16 cellular contexts compared by ENCODE assay signal in genomic region chr16:85207357-85207921, GRCh38.
A peak's percentile ranks its signal among the peaks of the same experiment; 100 is the strongest.
DNase-seq lines count a peak whose midpoint lies in the region; ATAC-seq and TF ChIP-seq lines count a peak whose summit lies in the region.
"Had no signal": no experiment of that assay in that cellular context is flagged by ENCODE, and none has a peak within 500 bp of the region (broad histone marks: within the 10 kb centered on the region; RNA-seq: fewer than 3 reads in every experiment).

No MANE protein-coding gene starts in this region.

- no peak for TF ChIP-seq CTCF in heart right ventricle (IDR thresholded peaks at IDR 0.05)
- TF ChIP-seq CTCF in right atrium auricular region (IDR thresholded peaks at IDR 0.05), result no peak

- H3K9ac ChIP-seq in trophoblast cell (ENCODE audit: low read length), result no peak overlapping the region

- no peak overlapping the region for H3K4ac ChIP-seq in trophoblast cell (ENCODE audit: low read depth, low read length)

- intact Hi-C loops in heart right ventricle (cut with DNase I) (loop anchor here in 1 of 10 donors (1.0 kb wide), 1 partner anchor 13 kb away; no protein-coding TSS in a partner anchor), left cardiac atrium (cut with DNase I) (no loop called here), aorta (cut with DNase I) (no loop called here)

- 77 to 81% methylated on average over 24 of the region's 24 CpGs for WGBS in heart right ventricle, 2 donors
- WGBS in trophoblast cell (ENCODE audit: extremely low coverage, insufficient coverage, insufficient read length), result no CpG with 5 or more reads among the region's 24 CpGs
- 77 to 78% methylated on average over 24 of the region's 24 CpGs for WGBS in aorta, 2 donors

- no peak overlapping the region for H4K8ac ChIP-seq in trophoblast cell (ENCODE audit: low read depth, low read length)

- H2AK5ac ChIP-seq in trophoblast cell (ENCODE audit: low read length), result no peak overlapping the region

- H3K9me3 ChIP-seq in heart right ventricle (no peaks in the 10 kb centered on the region), right atrium auricular region (no peaks in the 10 kb centered on the region), trophoblast cell (ENCODE audit: insufficient read depth, low read depth, low read length) (peaks cover 4% of the 10 kb centered on the region), aorta (ENCODE audit: control insufficient read depth, low read length) (no peaks in the 10 kb centered on the region)
- H3K9me3 ChIP-seq: A549 had no signal

- no peak overlapping the region for H3K4me3 ChIP-seq in heart right ventricle
- H3K4me3 ChIP-seq in right atrium auricular region, result no peak overlapping the region
- no peak overlapping the region for H3K4me3 ChIP-seq in trophoblast cell (ENCODE audit: low read depth, low read length)
- H3K4me3 ChIP-seq in aorta (ENCODE audit: low read length in 2 of 2), result no peak overlapping the region
- H3K4me3 ChIP-seq: A549 had no signal

- no peak overlapping the region for H3K18ac ChIP-seq in trophoblast cell (ENCODE audit: low read length)

- peaks cover 9% of the 10 kb centered on the region for H3K79me1 ChIP-seq in trophoblast cell (ENCODE audit: low read length)

- H3K36me3 ChIP-seq in heart right ventricle (no peaks in the 10 kb centered on the region), right atrium auricular region (no peaks in the 10 kb centered on the region), trophoblast cell (ENCODE audit: control insufficient read depth in 1 of 2, insufficient read depth in 2 of 2, low read length in 2 of 2) (peaks cover 3 to 5% of the 10 kb centered on the region in 2 experiments), aorta (ENCODE audit: control insufficient read depth in 1 of 2, insufficient read depth in 2 of 2, low read length in 1 of 2) (no peaks in the 10 kb centered on the region)

- no peak overlapping the region for H2BK12ac ChIP-seq in trophoblast cell (ENCODE audit: low read length)

- H2BK120ac ChIP-seq in trophoblast cell (ENCODE audit: insufficient read depth, low read length, poor library complexity), result no peak overlapping the region

- peaks cover 21 to 76% (median 50%) of the 10 kb centered on the region in 9 donors for H3K4me1 ChIP-seq in heart right ventricle
- peaks cover 0 to 59% of the 10 kb centered on the region in 2 donors for H3K4me1 ChIP-seq in right atrium auricular region
- peaks cover 13 to 14% of the 10 kb centered on the region in 2 experiments for H3K4me1 ChIP-seq in trophoblast cell (ENCODE audit: control insufficient read depth in 1 of 2, insufficient read depth in 2 of 2, low read length in 2 of 2)
- peaks cover 0 to 4% of the 10 kb centered on the region in 2 donors for H3K4me1 ChIP-seq in aorta (ENCODE audit: control insufficient read depth in 1 of 2, insufficient read depth in 2 of 2, low read length in 2 of 2)

- H3K27me3 ChIP-seq in heart right ventricle (no peaks in the 10 kb centered on the region), right atrium auricular region (no peaks in the 10 kb centered on the region), trophoblast cell (ENCODE audit: insufficient read depth, low read length) (no peaks in the 10 kb centered on the region), aorta (ENCODE audit: control insufficient read depth in 1 of 2, insufficient read depth in 2 of 2, low read length in 1 of 2) (no peaks in the 10 kb centered on the region)

- no peak overlapping the region for H4K91ac ChIP-seq in trophoblast cell (ENCODE audit: low read depth, low read length)

- no peak overlapping the region for H2AFZ ChIP-seq in trophoblast cell (ENCODE audit: insufficient read depth, low read length, poor library complexity)

- no peak overlapping the region for H3K14ac ChIP-seq in trophoblast cell (ENCODE audit: low read length)

- no peak for ATAC-seq in heart right ventricle
- ATAC-seq in left cardiac atrium, result no peak
- ATAC-seq in aorta (ENCODE audit: low FRiP score), result peak; percentile 0
- ATAC-seq in HG03521 (IDR thresholded peaks at IDR 0.05; ENCODE audit: unreplicated experiment), result no peak
- ATAC-seq: A549; activated CD8-positive, alpha-beta T cell treated with anti-CD3 and anti-CD28 coated beads for 36 hours; stimulated activated naive B cell treated with anti-CD40 and anti-IgM and Interleukin-4, amounts not matched to agents 10 μg/mL and 1 μg/mL and 100 μg/mL, for 72 hours had no signal

- no peak overlapping the region for H2BK5ac ChIP-seq in trophoblast cell (ENCODE audit: low read depth, low read length, poor library complexity)

- no peak overlapping the region for H3K23ac ChIP-seq in trophoblast cell (ENCODE audit: low read length)

- peak overlapping the region in 8 of 10 donors; percentile 25 to 71 (median 64) for H3K27ac ChIP-seq in heart right ventricle
- peak overlapping the region; percentile 71 to 84 for H3K27ac ChIP-seq in right atrium auricular region
- no peak overlapping the region for H3K27ac ChIP-seq in trophoblast cell (ENCODE audit: low read depth, low read length)
- H3K27ac ChIP-seq in aorta (ENCODE audit: low read depth in 1 of 2, low read length in 2 of 2), result peak overlapping the region in 1 of 2 donors; percentile 8
- H3K27ac ChIP-seq: A549 had no signal

- no peaks in the 10 kb centered on the region for H3K79me2 ChIP-seq in trophoblast cell (ENCODE audit: control insufficient read depth, insufficient read depth, low read length, poor library complexity)

- no peak overlapping the region for H4K12ac ChIP-seq in trophoblast cell (ENCODE audit: low read depth, low read length)

- no peak for DNase-seq in heart right ventricle
- DNase-seq in left cardiac atrium, result no peak
- DNase-seq in right atrium auricular region (ENCODE audit: low spot score), result no peak
- DNase-seq in trophoblast cell, result peak; percentile 46 to 65
- no peak for DNase-seq in aorta
- no peak for DNase-seq in effector CD8-positive, alpha-beta T cell (lab: John Stamatoyannopoulos, UW)
- no peak for DNase-seq in OCI-M2 (lab: John Stamatoyannopoulos, UW; ENCODE audit: unreplicated experiment)
- DNase-seq: activated CD8-positive, alpha-beta T cell treated with anti-CD3 and anti-CD28 coated beads for 36 hours; activated naive CD8-positive, alpha-beta T cell treated with anti-CD3 and anti-CD28 coated beads for 36 hours; activated T-cell treated with anti-CD3 and anti-CD28 coated beads, Interleukin-2, amount 50 U/mL, for 48 hours; CD4-positive, alpha-beta T cell; DND-41; NCI-H1048; stimulated activated naive B cell treated with anti-CD40 and anti-IgM and Interleukin-4, amounts not matched to agents 10 μg/mL and 1 μg/mL and 100 μg/mL, for 72 hours had no signal

- H3K4me2 ChIP-seq in trophoblast cell (ENCODE audit: low read length), result no peak overlapping the region
- H3K4me2 ChIP-seq: A549 had no signal

Comparison
In these comparisons a context has a peak if more than half of its experiments do, and no peak if none do; other contexts are left out.
1. DNase-seq: peak in trophoblast cell (2 of 2); none in heart right ventricle (0 of 2), left cardiac atrium (single experiment), right atrium auricular region (single experiment), aorta (0 of 2), effector CD8-positive, alpha-beta T cell (single experiment) and OCI-M2 (single experiment).